ENCODE assay signal across 1 cellular context in genomic region chr12:90037740-90038139, GRCh38.
TF ChIP-seq lines count a peak whose summit lies in the region.

No MANE protein-coding gene starts in this region.

TF ChIP-seq in SK-N-SH, 30 proteins besides CTCF, POLR2A, EP300 and RAD21 (continued from another document):
- TF ChIP-seq, protein P1, sequence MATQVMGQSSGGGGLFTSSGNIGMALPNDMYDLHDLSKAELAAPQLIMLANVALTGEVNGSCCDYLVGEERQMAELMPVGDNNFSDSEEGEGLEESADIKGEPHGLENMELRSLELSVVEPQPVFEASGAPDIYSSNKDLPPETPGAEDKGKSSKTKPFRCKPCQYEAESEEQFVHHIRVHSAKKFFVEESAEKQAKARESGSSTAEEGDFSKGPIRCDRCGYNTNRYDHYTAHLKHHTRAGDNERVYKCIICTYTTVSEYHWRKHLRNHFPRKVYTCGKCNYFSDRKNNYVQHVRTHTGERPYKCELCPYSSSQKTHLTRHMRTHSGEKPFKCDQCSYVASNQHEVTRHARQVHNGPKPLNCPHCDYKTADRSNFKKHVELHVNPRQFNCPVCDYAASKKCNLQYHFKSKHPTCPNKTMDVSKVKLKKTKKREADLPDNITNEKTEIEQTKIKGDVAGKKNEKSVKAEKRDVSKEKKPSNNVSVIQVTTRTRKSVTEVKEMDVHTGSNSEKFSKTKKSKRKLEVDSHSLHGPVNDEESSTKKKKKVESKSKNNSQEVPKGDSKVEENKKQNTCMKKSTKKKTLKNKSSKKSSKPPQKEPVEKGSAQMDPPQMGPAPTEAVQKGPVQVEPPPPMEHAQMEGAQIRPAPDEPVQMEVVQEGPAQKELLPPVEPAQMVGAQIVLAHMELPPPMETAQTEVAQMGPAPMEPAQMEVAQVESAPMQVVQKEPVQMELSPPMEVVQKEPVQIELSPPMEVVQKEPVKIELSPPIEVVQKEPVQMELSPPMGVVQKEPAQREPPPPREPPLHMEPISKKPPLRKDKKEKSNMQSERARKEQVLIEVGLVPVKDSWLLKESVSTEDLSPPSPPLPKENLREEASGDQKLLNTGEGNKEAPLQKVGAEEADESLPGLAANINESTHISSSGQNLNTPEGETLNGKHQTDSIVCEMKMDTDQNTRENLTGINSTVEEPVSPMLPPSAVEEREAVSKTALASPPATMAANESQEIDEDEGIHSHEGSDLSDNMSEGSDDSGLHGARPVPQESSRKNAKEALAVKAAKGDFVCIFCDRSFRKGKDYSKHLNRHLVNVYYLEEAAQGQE (IDR thresholded peaks at IDR 0.05; ENCODE audit: low read depth, low read length): no peak
- TF ChIP-seq YY1 (IDR thresholded peaks at IDR 0.05; ENCODE audit: low read depth): no peak
- peak; percentile 50; the same call in 1 of the 2 replicates for TF ChIP-seq NFIC (IDR thresholded peaks at IDR 0.05; ENCODE audit: borderline replicate concordance)
- TF ChIP-seq TEAD4 (IDR thresholded peaks at IDR 0.05; ENCODE audit: borderline replicate concordance, insufficient read depth): no peak
- TF ChIP-seq TCF12 (IDR thresholded peaks at IDR 0.05): peak; percentile 41; the same call in 1 of the 2 replicates
- TF ChIP-seq IRF3 (IDR thresholded peaks at IDR 0.05; ENCODE audit: low read depth, low read length): no peak
- TF ChIP-seq RCOR1 (IDR thresholded peaks at IDR 0.05; ENCODE audit: low read length): no peak
- TF ChIP-seq, protein P2, sequence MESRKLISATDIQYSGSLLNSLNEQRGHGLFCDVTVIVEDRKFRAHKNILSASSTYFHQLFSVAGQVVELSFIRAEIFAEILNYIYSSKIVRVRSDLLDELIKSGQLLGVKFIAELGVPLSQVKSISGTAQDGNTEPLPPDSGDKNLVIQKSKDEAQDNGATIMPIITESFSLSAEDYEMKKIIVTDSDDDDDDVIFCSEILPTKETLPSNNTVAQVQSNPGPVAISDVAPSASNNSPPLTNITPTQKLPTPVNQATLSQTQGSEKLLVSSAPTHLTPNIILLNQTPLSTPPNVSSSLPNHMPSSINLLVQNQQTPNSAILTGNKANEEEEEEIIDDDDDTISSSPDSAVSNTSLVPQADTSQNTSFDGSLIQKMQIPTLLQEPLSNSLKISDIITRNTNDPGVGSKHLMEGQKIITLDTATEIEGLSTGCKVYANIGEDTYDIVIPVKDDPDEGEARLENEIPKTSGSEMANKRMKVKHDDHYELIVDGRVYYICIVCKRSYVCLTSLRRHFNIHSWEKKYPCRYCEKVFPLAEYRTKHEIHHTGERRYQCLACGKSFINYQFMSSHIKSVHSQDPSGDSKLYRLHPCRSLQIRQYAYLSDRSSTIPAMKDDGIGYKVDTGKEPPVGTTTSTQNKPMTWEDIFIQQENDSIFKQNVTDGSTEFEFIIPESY (IDR thresholded peaks at IDR 0.05; ENCODE audit: borderline replicate concordance, low read depth): no peak
TF ChIP-seq in SK-N-SH: peak in this region for 3.
